ENCODE assay signal across 17 cellular contexts in the genomic region with DNA sequence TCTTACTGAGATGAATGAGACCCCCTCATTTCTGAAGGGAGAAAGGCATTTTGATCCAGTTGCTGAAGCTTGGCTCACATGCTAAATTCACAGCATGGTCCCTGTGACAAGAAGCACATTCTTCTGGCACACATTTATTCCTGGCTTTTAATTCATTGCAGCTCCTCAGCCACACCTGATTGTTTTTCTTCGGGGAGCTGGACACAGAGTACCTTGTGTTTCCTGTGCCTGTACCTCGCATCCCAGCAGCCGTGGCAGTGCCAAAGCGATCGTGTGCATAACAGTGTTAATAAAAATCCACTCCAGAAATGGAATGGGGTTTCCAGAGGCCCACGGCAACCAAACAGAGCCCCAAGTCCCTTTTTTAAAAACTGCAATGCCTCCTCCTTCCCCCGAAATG.
DNase-seq lines count a peak whose midpoint lies in the region; ATAC-seq and TF ChIP-seq lines count a peak whose summit lies in the region.
"Had no signal": no experiment of that assay in that cellular context is flagged by ENCODE, and none has a peak within 500 bp of the region (broad histone marks: within the 10 kb centered on the region; RNA-seq: fewer than 3 reads in every experiment).

No MANE protein-coding gene starts in this region.

- peak; percentile 19 for DNase-seq in activated CD4-positive, alpha-beta T cell treated with anti-CD3 and anti-CD28 coated beads, Interleukin-2, amount 10 ng/mL, durations not matched to agents 24 days and 14 days
- no peak for DNase-seq in activated CD4-positive, alpha-beta T cell treated with anti-CD3 and anti-CD28 coated beads, Interleukin-2, amount 50 U/mL, for 48 hours
- DNase-seq in GM23338 (ENCODE audit: low spot score) (no peak), right lobe of liver (no peak)
- no peak for DNase-seq in effector CD8-positive, alpha-beta T cell (lab: John Stamatoyannopoulos, UW)
- DNase-seq: CD8-positive, alpha-beta T cell; COR-L47; DMS153; DMS79 treated with DMSO at 0.1 percent for 48 hours; EL; HCEC 1CT; HFFc6 had no signal

- H3K27ac ChIP-seq in GM23338 (ENCODE audit: low read depth) (no peak overlapping the region), gastroesophageal sphincter (peak overlapping the region in 3 of 4 donors; percentile 51 to 72 (median 54)), skeletal muscle tissue (ENCODE audit: low read depth, low read length) (peak overlapping the region; percentile 16), right lobe of liver (no peak overlapping the region)
- H3K27ac ChIP-seq: 22Rv1 had no signal

- H3K36me3 Mint-ChIP-seq in activated CD4-positive, alpha-beta T cell treated with anti-CD3 and anti-CD28 coated beads, Interleukin-2, amount 10 ng/mL, durations not matched to agents 24 days and 14 days (ENCODE audit: low read depth) = no peaks in the 10 kb centered on the region
- H3K36me3 Mint-ChIP-seq in GM23338 (ENCODE audit: low read depth) = no peaks in the 10 kb centered on the region
- H3K36me3 Mint-ChIP-seq: CD14-positive monocyte; CD8-positive, alpha-beta T cell had no signal

- no peaks in the 10 kb centered on the region for H4K20me1 ChIP-seq in GM23338 (replicated peaks; ENCODE audit: insufficient read depth)

- H3K4me1 Mint-ChIP-seq in activated CD4-positive, alpha-beta T cell treated with anti-CD3 and anti-CD28 coated beads, Interleukin-2, amount 10 ng/mL, durations not matched to agents 24 days and 14 days = no peaks in the 10 kb centered on the region
- peaks cover 16% of the 10 kb centered on the region for H3K4me1 Mint-ChIP-seq in GM23338
- H3K4me1 Mint-ChIP-seq: CD14-positive monocyte had no signal

- H3K9me3 ChIP-seq in gastroesophageal sphincter = no peaks in the 10 kb centered on the region
- no peaks in the 10 kb centered on the region for H3K9me3 ChIP-seq in skeletal muscle tissue (ENCODE audit: control insufficient read depth in 3 of 3, low read length in 3 of 3)
- no peaks in the 10 kb centered on the region for H3K9me3 ChIP-seq in right lobe of liver

- H3K4me3 ChIP-seq in GM23338 = no peak overlapping the region
- H3K4me3 ChIP-seq in gastroesophageal sphincter = no peak overlapping the region
- H3K4me3 ChIP-seq in skeletal muscle tissue (ENCODE audit: low read length in 3 of 3) = no peak overlapping the region
- no peak overlapping the region for H3K4me3 ChIP-seq in right lobe of liver

- H3K27me3 ChIP-seq in GM23338 (ENCODE audit: insufficient read depth) (no peaks in the 10 kb centered on the region), gastroesophageal sphincter (no peaks in the 10 kb centered on the region), skeletal muscle tissue (ENCODE audit: control insufficient read depth in 3 of 3, insufficient read depth in 3 of 3, low read length in 3 of 3) (peaks cover 0 to 2% (median 0%) of the 10 kb centered on the region in 3 donors), right lobe of liver (no peaks in the 10 kb centered on the region)

- WGBS in gastroesophageal sphincter (ENCODE audit: low coverage in 1 of 2), 2 donors = 27 to 49% methylated on average over 6 to 7 of the region's 7 CpGs
- 51% methylated on average over 7 of the region's 7 CpGs for WGBS in right lobe of liver (ENCODE audit: insufficient coverage, low coverage, low lambda C conversion rate, missing lambda C conversion rate)

- intact Hi-C loops in activated CD4-positive, alpha-beta T cell treated with anti-CD3 and anti-CD28 coated beads, Interleukin-2, amount 10 ng/mL, durations not matched to agents 24 days and 14 days (cut with micrococcal nuclease) = no loop called here
- intact Hi-C loops in right lobe of liver (cut with DNase I) = no loop called here

- H3K36me3 ChIP-seq in GM23338 (ENCODE audit: insufficient read depth) (no peaks in the 10 kb centered on the region), gastroesophageal sphincter (no peaks in the 10 kb centered on the region), skeletal muscle tissue (ENCODE audit: control insufficient read depth in 3 of 3, insufficient read depth in 3 of 3, low read length in 3 of 3) (no peaks in the 10 kb centered on the region), right lobe of liver (no peaks in the 10 kb centered on the region)

- H3K4me1 ChIP-seq in GM23338 (ENCODE audit: insufficient read depth) (0 out of 2 replicates have a peak, but pooled peaks cover 4% of the 10 kb centered on the region), gastroesophageal sphincter (peaks cover 0 to 53% (median 9%) of the 10 kb centered on the region in 3 donors), skeletal muscle tissue (ENCODE audit: control insufficient read depth in 3 of 3, insufficient read depth in 3 of 3, low read length in 3 of 3) (peaks cover 8 to 17% (median 14%) of the 10 kb centered on the region in 3 donors), right lobe of liver (no peaks in the 10 kb centered on the region)

- no peak overlapping the region for H3K9ac ChIP-seq in skeletal muscle tissue (ENCODE audit: low read depth in 1 of 3, low read length in 3 of 3)

- H3K9me2 ChIP-seq in GM23338 (ENCODE audit: insufficient read depth) = peaks cover 6% of the 10 kb centered on the region

- no peak overlapping the region for H3K4me3 Mint-ChIP-seq in activated CD4-positive, alpha-beta T cell treated with anti-CD3 and anti-CD28 coated beads, Interleukin-2, amount 10 ng/mL, durations not matched to agents 24 days and 14 days
- no peak overlapping the region for H3K4me3 Mint-ChIP-seq in GM23338
- H3K4me3 Mint-ChIP-seq: CD14-positive monocyte; CD8-positive, alpha-beta T cell; HFFc6 had no signal

- peaks cover 1% of the 10 kb centered on the region for H3K27me3 Mint-ChIP-seq in activated CD4-positive, alpha-beta T cell treated with anti-CD3 and anti-CD28 coated beads, Interleukin-2, amount 10 ng/mL, durations not matched to agents 24 days and 14 days
- peaks cover 7% of the 10 kb centered on the region for H3K27me3 Mint-ChIP-seq in GM23338 (ENCODE audit: insufficient read depth, low read depth, poor library complexity)

- ATAC-seq in GM23338 (no peak), gastroesophageal sphincter (peak; percentile 43), GM19397 (IDR thresholded peaks at IDR 0.05; ENCODE audit: unreplicated experiment) (no peak), right lobe of liver (no peak)
- ATAC-seq: CD8-positive, alpha-beta T cell had no signal

- TF ChIP-seq EP300 in gastroesophageal sphincter (IDR thresholded peaks at IDR 0.05) = no peak

- H3K79me2 ChIP-seq in GM23338 (replicated peaks; ENCODE audit: insufficient read depth) = no peaks in the 10 kb centered on the region

- H2AFZ ChIP-seq in GM23338 = peak overlapping the region; percentile 52; the same call in 1 of the 2 replicates

- no peak for TF ChIP-seq POLR2A in gastroesophageal sphincter (IDR thresholded peaks at IDR 0.05)
- TF ChIP-seq POLR2A in right lobe of liver (IDR thresholded peaks at IDR 0.05) = no peak

- H3K4me2 ChIP-seq in GM23338 = no peak overlapping the region

- H3K27ac Mint-ChIP-seq in activated CD4-positive, alpha-beta T cell treated with anti-CD3 and anti-CD28 coated beads, Interleukin-2, amount 10 ng/mL, durations not matched to agents 24 days and 14 days = no peak overlapping the region
- H3K27ac Mint-ChIP-seq in GM23338 = no peak overlapping the region
- H3K27ac Mint-ChIP-seq: CD14-positive monocyte; CD8-positive, alpha-beta T cell; HFFc6 had no signal

- no peaks in the 10 kb centered on the region for H3F3A ChIP-seq in GM23338 (replicated peaks; ENCODE audit: low read depth)

- TF ChIP-seq CTCF in GM23338 (conservative IDR thresholded peaks at IDR 0.05; ENCODE audit: low read depth in 2 of 2) (no peak), gastroesophageal sphincter (IDR thresholded peaks at IDR 0.05) (no peak), right lobe of liver (IDR thresholded peaks at IDR 0.05) (no peak)

- no peaks in the 10 kb centered on the region for H3K9me3 Mint-ChIP-seq in activated CD4-positive, alpha-beta T cell treated with anti-CD3 and anti-CD28 coated beads, Interleukin-2, amount 10 ng/mL, durations not matched to agents 24 days and 14 days
- no peaks in the 10 kb centered on the region for H3K9me3 Mint-ChIP-seq in GM23338
- H3K9me3 Mint-ChIP-seq: CD14-positive monocyte; CD8-positive, alpha-beta T cell had no signal

TF ChIP-seq in GM23338, 12 proteins besides CTCF, POLR2A, EP300 and RAD21 (continues in another document):
- no peak for TF ChIP-seq NANOG (IDR thresholded peaks at IDR 0.05; ENCODE audit: borderline replicate concordance)

Comparison
In these comparisons a context has a peak if more than half of its experiments do, and no peak if none do; other contexts are left out.
1. H3K27ac ChIP-seq: peak in gastroesophageal sphincter (3 of 4) and skeletal muscle tissue (single experiment); none in GM23338 (single experiment) and right lobe of liver (0 of 3).